ENCODE assay signal across 8 cellular contexts in the genomic region with DNA sequence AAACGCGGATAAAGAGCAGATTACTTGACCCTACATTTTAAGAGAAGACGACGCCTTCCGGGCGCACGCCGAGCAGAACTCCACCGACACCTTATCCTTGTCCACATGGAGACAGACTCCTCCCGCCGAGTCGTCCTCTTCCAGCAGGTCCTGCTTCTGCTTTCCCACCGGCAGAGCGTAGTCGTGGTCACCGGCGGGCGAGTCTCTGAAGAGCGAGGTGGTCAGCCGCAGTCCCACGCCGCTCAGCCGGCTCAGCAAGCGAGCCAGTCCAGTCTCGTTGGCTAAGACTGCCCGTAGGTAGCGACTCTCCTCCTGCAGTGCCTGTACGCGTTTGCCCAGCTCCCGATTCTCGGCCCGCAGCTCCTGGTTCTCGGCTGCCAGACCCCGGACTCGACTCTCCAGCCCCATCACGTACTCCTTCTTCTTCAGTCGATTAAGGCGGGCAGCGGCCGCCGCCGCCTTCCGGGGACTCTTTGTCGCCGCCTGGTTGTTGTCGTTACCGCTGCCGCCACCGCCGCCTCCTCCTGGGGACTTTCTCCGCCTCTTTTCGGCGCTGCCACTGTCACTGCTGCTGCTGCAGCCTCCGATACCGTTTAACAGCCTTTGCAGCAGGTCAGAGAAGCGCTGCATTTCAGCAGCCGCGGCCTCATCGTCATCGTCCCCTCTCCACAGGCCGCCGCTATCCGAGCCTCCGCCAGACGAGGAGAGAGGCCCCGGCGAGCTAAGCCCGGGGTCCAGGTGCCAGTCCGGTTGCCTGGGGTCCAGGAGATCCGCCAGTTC. TPM values are rescaled to one million over a fixed set of nuclear protein-coding genes. Genes with fewer than 3 reads are reported as not detected.
DNase-seq lines count a peak whose midpoint lies in the region; ATAC-seq, FAIRE-seq and TF ChIP-seq lines count a peak whose summit lies in the region.

No MANE protein-coding gene starts in this region.

- peak overlapping the region; percentile 64 to 98 (median 88) for H3K4me3 ChIP-seq in heart right ventricle
- peak overlapping the region; percentile 63 for H3K4me3 ChIP-seq in urinary bladder (ENCODE audit: low read depth, low read length)

- WGBS in heart right ventricle, 2 donors = 1% methylated on average over 69 to 70 of the region's 70 CpGs
- under 1% methylated on average over 70 of the region's 70 CpGs for WGBS in urinary bladder

- H3K27ac Mint-ChIP-seq in activated naive CD8-positive, alpha-beta T cell treated with anti-CD3 and anti-CD28 coated beads, Interleukin-2, amount 10 ng/mL, durations not matched to agents 7 days and 5 days = peak overlapping the region; percentile 98

- H3K4me1 Mint-ChIP-seq in activated naive CD8-positive, alpha-beta T cell treated with anti-CD3 and anti-CD28 coated beads, Interleukin-2, amount 10 ng/mL, durations not matched to agents 7 days and 5 days = peaks cover 35% of the 10 kb centered on the region

- no peaks in the 10 kb centered on the region for H3K9me3 ChIP-seq in heart right ventricle

- H3K27ac ChIP-seq in heart right ventricle (peak overlapping the region; percentile 86 to 100 (median 98)), urinary bladder (ENCODE audit: low read depth) (peak overlapping the region; percentile 100)

- POLR2A ChIA-PET in GM10248 (lab: Yijun Ruan, JAX) = interaction anchor here (0.6 to 2.7 kb wide), 2 partner anchors 15 to 16 kb away, joined by 8 to 11 read pairs; a partner anchor contains a TSS
- POLR2A ChIA-PET in activated naive CD8-positive, alpha-beta T cell treated with anti-CD3 and anti-CD28 coated beads, Interleukin-2, amount 10 ng/mL, durations not matched to agents 7 days and 5 days (lab: Charles Lee) = interaction anchor here (0.6 to 2.9 kb wide), 15 partner anchors 11 to 665 kb away, joined by 3 to 72 read pairs (median 6); a partner anchor contains a TSS

- H3K36me3 Mint-ChIP-seq in activated naive CD8-positive, alpha-beta T cell treated with anti-CD3 and anti-CD28 coated beads, Interleukin-2, amount 10 ng/mL, durations not matched to agents 7 days and 5 days = peaks cover 34% of the 10 kb centered on the region

- CTCF ChIA-PET in GM10248 (lab: Yijun Ruan, JAX) = interaction anchor here (1.0 to 2.9 kb wide), 11 partner anchors 9 to 36 kb away, joined by 3 to 27 read pairs (median 4); a partner anchor contains a TSS

- TF ChIP-seq CTCF in GM10248 (IDR thresholded peaks at IDR 0.05; ENCODE audit: control extremely low read depth, extremely low read depth, low read depth, missing control alignments) (peak; percentile 51), LNCAP (IDR thresholded peaks at IDR 0.05) (peak; percentile 51), heart right ventricle (IDR thresholded peaks at IDR 0.05) (peak; percentile 17 to 81 (median 66))

- intact Hi-C loops in heart right ventricle (cut with DNase I) (loop anchor here in 6 of 10 donors (1.0 to 5.0 kb wide), 4 partner anchors 15 to 37 kb away; a partner anchor contains a TSS), posterior vena cava (cut with DNase I) (no loop called here)

- H3K27me3 ChIP-seq in heart right ventricle = no peaks in the 10 kb centered on the region

- H3K4me1 ChIP-seq in heart right ventricle (peaks cover 4 to 53% (median 47%) of the 10 kb centered on the region in 9 donors), urinary bladder (ENCODE audit: insufficient read depth) (no peaks in the 10 kb centered on the region)

- H3K4me3 Mint-ChIP-seq in activated naive CD8-positive, alpha-beta T cell treated with anti-CD3 and anti-CD28 coated beads, Interleukin-2, amount 10 ng/mL, durations not matched to agents 7 days and 5 days = peak overlapping the region; percentile 98

- FAIRE-seq in H54 (lab: Jason Lieb, UNC) = no peak

- ATAC-seq in activated naive CD8-positive, alpha-beta T cell treated with anti-CD3 and anti-CD28 coated beads, Interleukin-2, amount 10 ng/mL, durations not matched to agents 7 days and 5 days (ENCODE audit: low read depth) = peak; percentile 72
- ATAC-seq in heart right ventricle = peak; percentile 71 to 87 (median 82)

- TF ChIP-seq POLR2A in H54 (IDR thresholded peaks at IDR 0.05; ENCODE audit: low read depth, low read length) = 0 out of 2 replicates have a peak, but pooled peaks have one; percentile 9

- H3K36me3 ChIP-seq in heart right ventricle = peaks cover 0 to 42% (median 9%) of the 10 kb centered on the region in 9 donors
- no peaks in the 10 kb centered on the region for H3K36me3 ChIP-seq in urinary bladder (ENCODE audit: insufficient read depth)

- DNase-seq in GM10248 (ENCODE audit: extremely low spot score) = peak; percentile 82
- DNase-seq in H54 (ENCODE audit: insufficient read length, low spot score) = peak; percentile 26
- DNase-seq in SKM-1 treated with dmso at 0.1 percent for 144 hours (lab: John Stamatoyannopoulos, UW; ENCODE audit: unreplicated experiment) = peak; percentile 64
- DNase-seq in activated naive CD8-positive, alpha-beta T cell treated with anti-CD3 and anti-CD28 coated beads, Interleukin-2, amount 10 ng/mL, durations not matched to agents 7 days and 5 days = peak; percentile 87
- DNase-seq in heart right ventricle = peak; percentile 80
- DNase-seq in posterior vena cava (ENCODE audit: low spot score) = peak; percentile 94

- H3K27me3 Mint-ChIP-seq in activated naive CD8-positive, alpha-beta T cell treated with anti-CD3 and anti-CD28 coated beads, Interleukin-2, amount 10 ng/mL, durations not matched to agents 7 days and 5 days = no peaks in the 10 kb centered on the region

- H3K9me3 Mint-ChIP-seq in activated naive CD8-positive, alpha-beta T cell treated with anti-CD3 and anti-CD28 coated beads, Interleukin-2, amount 10 ng/mL, durations not matched to agents 7 days and 5 days = no peaks in the 10 kb centered on the region

RNA-seq across cellular contexts. Expression of a gene that starts 1.0 kb away (rescaled TPM):
- 10 to 100 TPM; 77.7 to 78.4 TPM for total RNA-seq in activated naive CD8-positive, alpha-beta T cell treated with anti-CD3 and anti-CD28 coated beads, Interleukin-2, amount 10 ng/mL, durations not matched to agents 7 days and 5 days
- 10 to 100 TPM; 10.5 to 17.7 (median 13.0) TPM for total RNA-seq in heart right ventricle
- 10 to 100 TPM in 1 of 2 donors, 1 to 10 TPM in 1; 9.9 to 20.6 TPM for polyA plus RNA-seq in heart right ventricle
- 10 to 100 TPM; 31.7 to 34.5 TPM for total RNA-seq in posterior vena cava
- total RNA-seq in urinary bladder = 94.0 TPM
- 32.7 TPM for polyA plus RNA-seq in urinary bladder

RNA-seq across cellular contexts. Expression of a gene that starts 16.2 kb away (rescaled TPM):
- total RNA-seq in activated naive CD8-positive, alpha-beta T cell treated with anti-CD3 and anti-CD28 coated beads, Interleukin-2, amount 10 ng/mL, durations not matched to agents 7 days and 5 days = 10 to 100 TPM; 27.2 to 28.8 TPM
- total RNA-seq in heart right ventricle (10 to 100 TPM; 56.9 to 79.3 (median 67.3) TPM), posterior vena cava (10 to 100 TPM; 29.6 to 30.2 TPM), urinary bladder (29.3 TPM)
- polyA plus RNA-seq in heart right ventricle (100 to 1,000 TPM; 107 to 153 TPM), urinary bladder (37.0 TPM)

RNA-seq across cellular contexts. Expression of a gene that starts 22.0 kb away (rescaled TPM):
- total RNA-seq in activated naive CD8-positive, alpha-beta T cell treated with anti-CD3 and anti-CD28 coated beads, Interleukin-2, amount 10 ng/mL, durations not matched to agents 7 days and 5 days = under 1 TPM; 0.22 to 0.43 TPM
- under 1 TPM; 0.22 to 0.83 (median 0.59) TPM for total RNA-seq in heart right ventricle
- polyA plus RNA-seq in heart right ventricle = under 1 TPM; 0.29 to 0.38 TPM
- 1 to 10 TPM; 1.3 to 2.5 TPM for total RNA-seq in posterior vena cava
- 4.1 TPM for total RNA-seq in urinary bladder
- 2.3 TPM for polyA plus RNA-seq in urinary bladder

RNA-seq across cellular contexts. Expression of a gene that starts 35.6 kb away (rescaled TPM):
- 10 to 100 TPM; 52.8 to 53.9 TPM for total RNA-seq in activated naive CD8-positive, alpha-beta T cell treated with anti-CD3 and anti-CD28 coated beads, Interleukin-2, amount 10 ng/mL, durations not matched to agents 7 days and 5 days
- 10 to 100 TPM; 44.3 to 63.2 (median 51.6) TPM for total RNA-seq in heart right ventricle
- 100 to 1,000 TPM in 1 of 2 donors, 10 to 100 TPM in 1; 62.7 to 137 TPM for polyA plus RNA-seq in heart right ventricle
- 10 to 100 TPM; 55.1 to 59.5 TPM for total RNA-seq in posterior vena cava
- total RNA-seq in urinary bladder = 68.9 TPM
- 65.5 TPM for polyA plus RNA-seq in urinary bladder

RNA-seq across cellular contexts. Expression of a gene that starts 36.8 kb away (rescaled TPM):
- 1 to 10 TPM; 2.6 to 3.4 TPM for total RNA-seq in activated naive CD8-positive, alpha-beta T cell treated with anti-CD3 and anti-CD28 coated beads, Interleukin-2, amount 10 ng/mL, durations not matched to agents 7 days and 5 days
- total RNA-seq in heart right ventricle (10 to 100 TPM in 2 of 10 donors, 1 to 10 TPM in 8; 6.2 to 14.8 (median 8.0) TPM), posterior vena cava (10 to 100 TPM; 17.2 to 20.5 TPM), urinary bladder (42.4 TPM)
- polyA plus RNA-seq in heart right ventricle (1 to 10 TPM; 1.0 to 1.9 TPM), urinary bladder (3.4 TPM)

Comparison
In these comparisons a context has a peak if more than half of its experiments do, and no peak if none do; other contexts are left out.
1. Peak in every context shown above with its lines: DNase-seq, ATAC-seq, H3K4me3 ChIP-seq and H3K27ac ChIP-seq.
2. DNase-seq: peak in every context shown above with its lines; median percentile 94 in posterior vena cava; 87 in activated naive CD8-positive, alpha-beta T cell treated with anti-CD3 and anti-CD28 coated beads, Interleukin-2, amount 10 ng/mL, durations not matched to agents 7 days and 5 days; 82 in GM10248; 80 in heart right ventricle; 64 in SKM-1 treated with dmso at 0.1 percent for 144 hours; 26 in H54.
3. intact Hi-C loops: an anchor here in heart right ventricle (1.0 to 5.0 kb wide); none called in posterior vena cava.